ENCODE assay signal across 8 cellular contexts in genomic region chr2:157628532-157629415, GRCh38. TPM values are rescaled to one million over a fixed set of nuclear protein-coding genes. Genes with fewer than 3 reads are reported as not detected.
DNase-seq lines count a peak whose midpoint lies in the region; ATAC-seq and TF ChIP-seq lines count a peak whose summit lies in the region.

ACVR1C (minus strand) TSS chr2:157628864; CDS start chr2:157628644, 220 bp downstream.

- peak; percentile 74 for DNase-seq in DMS153 (lab: John Stamatoyannopoulos, UW)
- DNase-seq in RWPE2 (ENCODE audit: low spot score) = peak; percentile 51
- peak; percentile 81 for DNase-seq in activated naive CD4-positive, alpha-beta T cell treated with anti-CD3 and anti-CD28 coated beads, Interleukin-2, amount 10 ng/mL, durations not matched to agents 7 days and 5 days
- peak; percentile 70 for DNase-seq in germinal center (ENCODE audit: low spot score)
- peak in 52 of 56 donors; percentile 11 to 85 (median 68) for DNase-seq in nucleus accumbens (lab: John Stamatoyannopoulos, UW)
- DNase-seq in superior temporal gyrus (ENCODE audit: extremely low spot score) = peak; percentile 86

- H3K36me3 ChIP-seq in HUES64 (ENCODE audit: insufficient read depth, low read length) = no peaks in the 10 kb centered on the region
- no peaks in the 10 kb centered on the region for H3K36me3 ChIP-seq in RWPE2 (ENCODE audit: low read depth)

- peak within 1 kb of the TSS; percentile 82 for H3K27ac Mint-ChIP-seq in activated naive CD4-positive, alpha-beta T cell treated with anti-CD3 and anti-CD28 coated beads, Interleukin-2, amount 10 ng/mL, durations not matched to agents 7 days and 5 days

- WGBS in HUES64 = under 1% methylated on average over 74 of the region's 76 CpGs

- peak; percentile 37 for TF ChIP-seq CTCF in RWPE2 (IDR thresholded peaks at IDR 0.05; ENCODE audit: poor library complexity, severe bottlenecking)

- H3K4me3 Mint-ChIP-seq in activated naive CD4-positive, alpha-beta T cell treated with anti-CD3 and anti-CD28 coated beads, Interleukin-2, amount 10 ng/mL, durations not matched to agents 7 days and 5 days = peak within 1 kb of the TSS; percentile 88

- CTCF ChIA-PET in activated naive CD4-positive, alpha-beta T cell treated with anti-CD3 and anti-CD28 coated beads, Interleukin-2, amount 10 ng/mL, durations not matched to agents 7 days and 5 days (lab: Charles Lee) = interaction anchor here (0.6 to 3.4 kb wide), 27 partner anchors 9 to 1294 kb away, joined by 3 to 26 read pairs (median 3); no protein-coding TSS in a partner anchor

- H3K4me3 ChIP-seq in HUES64 (ENCODE audit: low read length) = peak within 1 kb of the TSS; percentile 72
- H3K4me3 ChIP-seq in RWPE2 (ENCODE audit: severe bottlenecking) = peak within 1 kb of the TSS; percentile 30

- H3K27me3 ChIP-seq in HUES64 (ENCODE audit: insufficient read depth, low read length) (peaks cover 60% of the 10 kb centered on the region), RWPE2 (ENCODE audit: insufficient read depth, poor library complexity, severe bottlenecking) (peaks cover 24% of the 10 kb centered on the region)

- H3K4me1 ChIP-seq in HUES64 (ENCODE audit: insufficient read depth, low read length) (no peaks in the 10 kb centered on the region), RWPE2 (ENCODE audit: insufficient read depth, poor library complexity, severe bottlenecking) (no peaks in the 10 kb centered on the region)

- peaks cover 3% of the 10 kb centered on the region for H3K9me3 Mint-ChIP-seq in activated naive CD4-positive, alpha-beta T cell treated with anti-CD3 and anti-CD28 coated beads, Interleukin-2, amount 10 ng/mL, durations not matched to agents 7 days and 5 days

- ATAC-seq in GM21515 (IDR thresholded peaks at IDR 0.05; ENCODE audit: unreplicated experiment) (peak; percentile 87), RWPE2 (ENCODE audit: low read depth) (peak; percentile 91)

- peaks cover 41% of the 10 kb centered on the region for H3K4me1 Mint-ChIP-seq in activated naive CD4-positive, alpha-beta T cell treated with anti-CD3 and anti-CD28 coated beads, Interleukin-2, amount 10 ng/mL, durations not matched to agents 7 days and 5 days

- no peak within 1 kb of the TSS for H3K27ac ChIP-seq in HUES64 (ENCODE audit: low read depth, low read length)
- H3K27ac ChIP-seq in RWPE2 (ENCODE audit: poor library complexity, severe bottlenecking) = no peak within 1 kb of the TSS

- H3K9me3 ChIP-seq in HUES64 (ENCODE audit: insufficient read depth, low read depth, low read length) = no peaks in the 10 kb centered on the region
- H3K9me3 ChIP-seq in RWPE2 (ENCODE audit: severe bottlenecking) = no peaks in the 10 kb centered on the region

- no peak within 1 kb of the TSS for H3K9ac ChIP-seq in HUES64 (ENCODE audit: low read depth, low read length)

- peaks cover 18% of the 10 kb centered on the region for H3K27me3 Mint-ChIP-seq in activated naive CD4-positive, alpha-beta T cell treated with anti-CD3 and anti-CD28 coated beads, Interleukin-2, amount 10 ng/mL, durations not matched to agents 7 days and 5 days

- H3K36me3 Mint-ChIP-seq in activated naive CD4-positive, alpha-beta T cell treated with anti-CD3 and anti-CD28 coated beads, Interleukin-2, amount 10 ng/mL, durations not matched to agents 7 days and 5 days = no peaks in the 10 kb centered on the region

RNA-seq across cellular contexts. Expression of gene ACVR1C, which starts in this region (rescaled TPM):
- 0.25 TPM for polyA plus RNA-seq in HUES64 (2013, experiment 1 of 2)
- polyA plus RNA-seq in HUES64 (2013, experiment 2 of 2) = 0.51 TPM
